ENCODE assay signal across 6 cellular contexts in the genomic region with DNA sequence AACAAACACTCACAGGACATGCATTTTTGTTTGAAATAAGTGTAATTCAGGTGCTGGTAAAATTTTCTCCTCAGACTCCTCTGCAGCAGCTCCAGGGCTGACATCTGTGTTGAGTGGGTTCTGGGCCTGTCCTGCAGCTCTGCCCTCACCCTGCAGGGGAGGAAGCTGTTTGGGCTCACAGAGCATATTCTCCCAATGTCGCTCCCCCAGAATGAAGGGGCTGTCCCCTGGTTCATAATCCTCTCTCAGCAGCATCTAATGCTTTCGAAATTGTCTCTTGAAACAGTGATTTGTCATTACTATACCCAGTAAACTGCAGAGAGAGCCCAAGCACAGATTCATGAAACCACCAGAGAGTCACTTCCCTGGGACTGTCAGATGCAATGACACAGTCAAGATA.
A peak's percentile ranks its signal among the peaks of the same experiment; 100 is the strongest.
DNase-seq lines count a peak whose midpoint lies in the region; ATAC-seq, FAIRE-seq and TF ChIP-seq lines count a peak whose summit lies in the region.
"Not testable (repeated sequence)": the region's sequence is repeated elsewhere in the genome, so short reads cannot be mapped to it uniquely, and the experiment has no call there.

No MANE protein-coding gene starts in this region.

- H3K4me3 ChIP-seq in GM12878, result not testable (repeated sequence)

- SMC1A ChIA-PET in GM12878 (lab: Charles Lee; ENCODE audit: uncharacterized antibody, unreplicated experiment), result not testable (repeated sequence)

- in situ Hi-C loops in GM12878 (cut with MboI), result loop anchor here (25.0 kb wide), 1 partner anchor 471 kb away; no protein-coding TSS in a partner anchor

- peak; percentile 54 for DNase-seq in activated CD4-positive, alpha-beta T cell treated with anti-CD3 and anti-CD28 coated beads for 36 hours
- DNase-seq in activated CD8-positive, alpha-beta T cell treated with anti-CD3 and anti-CD28 coated beads for 36 hours, result peak; percentile 49
- peak; percentile 33 to 43 for DNase-seq in activated T-cell treated with anti-CD3 and anti-CD28 coated beads, Interleukin-2, amount 50 U/mL, for 72 hours
- not testable (repeated sequence) for DNase-seq in GM12878 (ENCODE audit: low read depth, low spot score); stimulated activated effector memory CD8-positive, alpha-beta T cell treated with anti-CD3 and anti-CD28 coated beads, Interleukin-12 subunit alpha, Interleukin-12 subunit beta, amount 100 ng/mL, for 72 hours (ENCODE audit: low spot score in 2 of 2)

- intact Hi-C loops in activated CD4-positive, alpha-beta T cell treated with anti-CD3 and anti-CD28 coated beads for 36 hours (cut with DNase I, micrococcal nuclease), result loop anchor here in 1 of 2 experiments (10.0 kb wide), 1 partner anchor 632 kb away; no protein-coding TSS in a partner anchor
- intact Hi-C loops in activated CD8-positive, alpha-beta T cell treated with anti-CD3 and anti-CD28 coated beads for 36 hours (cut with micrococcal nuclease), result not testable (repeated sequence)
- intact Hi-C loops in GM12878 (cut with micrococcal nuclease; ENCODE audit: unreplicated experiment), result loop anchor here (5.0 kb wide), 1 partner anchor 286 kb away; no protein-coding TSS in a partner anchor

- not testable (repeated sequence) for H3K36me3 Mint-ChIP-seq in activated CD4-positive, alpha-beta T cell treated with anti-CD3 and anti-CD28 coated beads for 36 hours (ENCODE audit: low read depth); activated CD8-positive, alpha-beta T cell treated with anti-CD3 and anti-CD28 coated beads for 36 hours (ENCODE audit: low read depth); activated T-cell treated with anti-CD3 and anti-CD28 coated beads, Interleukin-2, amount 50 U/mL, for 72 hours (ENCODE audit: insufficient read depth in 2 of 2); stimulated activated effector memory CD8-positive, alpha-beta T cell treated with anti-CD3 and anti-CD28 coated beads, Interleukin-12 subunit alpha, Interleukin-12 subunit beta, amount 100 ng/mL, for 72 hours

- not testable (repeated sequence) for H3K79me2 ChIP-seq in GM12878 (ENCODE audit: control insufficient read depth, insufficient read depth, low read length)

- not testable (repeated sequence) for TF ChIP-seq POLR2A in GM12878 (IDR thresholded peaks at IDR 0.05; ENCODE audit: low read depth, low read length)

- POLR2A ChIA-PET in activated CD4-positive, alpha-beta T cell treated with anti-CD3 and anti-CD28 coated beads for 36 hours (lab: Charles Lee); activated CD8-positive, alpha-beta T cell treated with anti-CD3 and anti-CD28 coated beads for 36 hours (lab: Charles Lee); GM12878 (lab: Charles Lee): not testable (repeated sequence)

- 0% methylated on average over 2 of the region's 2 CpGs for WGBS in GM12878 (ENCODE audit: insufficient coverage, insufficient replicate concordance, low lambda C conversion rate, missing lambda C conversion rate)

- TF ChIP-seq RAD21 in GM12878 (IDR thresholded peaks at IDR 0.05; ENCODE audit: insufficient read depth, low read depth, low read length), result not testable (repeated sequence)

- not testable (repeated sequence) for H3K27ac ChIP-seq in GM12878 (ENCODE audit: control insufficient read depth, insufficient read depth)

- H3K36me3 ChIP-seq in GM12878 (ENCODE audit: control insufficient read depth in 2 of 2, insufficient read depth in 2 of 2, low read length in 1 of 2), result not testable (repeated sequence)

- H3K4me3 Mint-ChIP-seq in activated CD4-positive, alpha-beta T cell treated with anti-CD3 and anti-CD28 coated beads for 36 hours; activated CD8-positive, alpha-beta T cell treated with anti-CD3 and anti-CD28 coated beads for 36 hours; activated T-cell treated with anti-CD3 and anti-CD28 coated beads, Interleukin-2, amount 50 U/mL, for 72 hours; stimulated activated effector memory CD8-positive, alpha-beta T cell treated with anti-CD3 and anti-CD28 coated beads, Interleukin-12 subunit alpha, Interleukin-12 subunit beta, amount 100 ng/mL, for 72 hours: not testable (repeated sequence)

- H4K20me1 ChIP-seq in GM12878 (ENCODE audit: control insufficient read depth, insufficient read depth), result not testable (repeated sequence)

- H3K4me1 Mint-ChIP-seq in activated CD4-positive, alpha-beta T cell treated with anti-CD3 and anti-CD28 coated beads for 36 hours, result peaks cover 40% of the 10 kb centered on the region
- peaks cover 34% of the 10 kb centered on the region for H3K4me1 Mint-ChIP-seq in activated CD8-positive, alpha-beta T cell treated with anti-CD3 and anti-CD28 coated beads for 36 hours (ENCODE audit: low read depth)
- H3K4me1 Mint-ChIP-seq in activated T-cell treated with anti-CD3 and anti-CD28 coated beads, Interleukin-2, amount 50 U/mL, for 72 hours (ENCODE audit: low read depth), result peaks cover 46% of the 10 kb centered on the region
- peaks cover 24% of the 10 kb centered on the region for H3K4me1 Mint-ChIP-seq in stimulated activated effector memory CD8-positive, alpha-beta T cell treated with anti-CD3 and anti-CD28 coated beads, Interleukin-12 subunit alpha, Interleukin-12 subunit beta, amount 100 ng/mL, for 72 hours

- not testable (repeated sequence) for H3K4me1 ChIP-seq in GM12878 (ENCODE audit: control insufficient read depth, insufficient read depth, low read length)

- peak; percentile 70 for ATAC-seq in activated CD4-positive, alpha-beta T cell treated with anti-CD3 and anti-CD28 coated beads for 36 hours
- ATAC-seq in activated CD8-positive, alpha-beta T cell treated with anti-CD3 and anti-CD28 coated beads for 36 hours, result not testable (repeated sequence)
- ATAC-seq in activated T-cell treated with anti-CD3 and anti-CD28 coated beads, Interleukin-2, amount 50 U/mL, for 72 hours (replicated peaks in 1 of 2), result peak in 1 of 2 donors; percentile 60
- peak; percentile 62 for ATAC-seq in GM12878
- peak; percentile 69 for ATAC-seq in stimulated activated effector memory CD8-positive, alpha-beta T cell treated with anti-CD3 and anti-CD28 coated beads, Interleukin-12 subunit alpha, Interleukin-12 subunit beta, amount 100 ng/mL, for 72 hours

- RAD21 ChIA-PET in GM12878 (lab: Charles Lee; ENCODE audit: unreplicated experiment), result not testable (repeated sequence)

- CTCF ChIA-PET in activated CD4-positive, alpha-beta T cell treated with anti-CD3 and anti-CD28 coated beads for 36 hours (lab: Charles Lee), result interaction anchor here (0.6 to 0.8 kb wide), 2 partner anchors 241 to 1137 kb away, joined by 3 to 4 read pairs; no protein-coding TSS in a partner anchor
- CTCF ChIA-PET in activated CD8-positive, alpha-beta T cell treated with anti-CD3 and anti-CD28 coated beads for 36 hours (lab: Charles Lee); GM12878 (lab: Yijun Ruan, JAX): not testable (repeated sequence)

- H3K27ac Mint-ChIP-seq in activated CD4-positive, alpha-beta T cell treated with anti-CD3 and anti-CD28 coated beads for 36 hours; activated CD8-positive, alpha-beta T cell treated with anti-CD3 and anti-CD28 coated beads for 36 hours; activated T-cell treated with anti-CD3 and anti-CD28 coated beads, Interleukin-2, amount 50 U/mL, for 72 hours; stimulated activated effector memory CD8-positive, alpha-beta T cell treated with anti-CD3 and anti-CD28 coated beads, Interleukin-12 subunit alpha, Interleukin-12 subunit beta, amount 100 ng/mL, for 72 hours: not testable (repeated sequence)

- not testable (repeated sequence) for H3K9me3 ChIP-seq in GM12878 (replicated peaks; ENCODE audit: control insufficient read depth, insufficient read depth, low read length)

- not testable (repeated sequence) for H2AFZ ChIP-seq in GM12878 (ENCODE audit: control insufficient read depth, low read depth, low read length)

- not testable (repeated sequence) for H3K9me3 Mint-ChIP-seq in activated CD4-positive, alpha-beta T cell treated with anti-CD3 and anti-CD28 coated beads for 36 hours (ENCODE audit: low read depth); activated CD8-positive, alpha-beta T cell treated with anti-CD3 and anti-CD28 coated beads for 36 hours; activated T-cell treated with anti-CD3 and anti-CD28 coated beads, Interleukin-2, amount 50 U/mL, for 72 hours; stimulated activated effector memory CD8-positive, alpha-beta T cell treated with anti-CD3 and anti-CD28 coated beads, Interleukin-12 subunit alpha, Interleukin-12 subunit beta, amount 100 ng/mL, for 72 hours

- not testable (repeated sequence) for H3K4me2 ChIP-seq in GM12878 (ENCODE audit: control insufficient read depth, insufficient read depth)

- 0 out of 3 replicates have a peak, but pooled peaks have one; percentile 13 for TF ChIP-seq CTCF in GM12872 (IDR thresholded peaks at IDR 0.05; ENCODE audit: insufficient read depth, low read depth, low read length)
- TF ChIP-seq CTCF in activated CD8-positive, alpha-beta T cell treated with anti-CD3 and anti-CD28 coated beads for 36 hours (IDR thresholded peaks at IDR 0.05); GM12878 (IDR thresholded peaks at IDR 0.05 in 2 of 3, conservative IDR thresholded peaks at IDR 0.05 in 1 of 3; ENCODE audit: control insufficient read depth in 2 of 3, extremely low read depth in 1 of 3, insufficient read depth in 1 of 3, low read depth in 3 of 3, low read length in 3 of 3): not testable (repeated sequence)

- not testable (repeated sequence) for H3K27me3 Mint-ChIP-seq in activated CD4-positive, alpha-beta T cell treated with anti-CD3 and anti-CD28 coated beads for 36 hours; activated CD8-positive, alpha-beta T cell treated with anti-CD3 and anti-CD28 coated beads for 36 hours
- peaks cover 17% of the 10 kb centered on the region for H3K27me3 Mint-ChIP-seq in activated T-cell treated with anti-CD3 and anti-CD28 coated beads, Interleukin-2, amount 50 U/mL, for 72 hours (ENCODE audit: low read depth)

- H3K9ac ChIP-seq in GM12878 (ENCODE audit: control insufficient read depth, insufficient read depth, low read length), result not testable (repeated sequence)

- H3K27me3 ChIP-seq in GM12878 (replicated peaks in 1 of 2; ENCODE audit: control insufficient read depth in 2 of 2, insufficient read depth in 2 of 2, low read length in 1 of 2), result not testable (repeated sequence)

- not testable (repeated sequence) for BruUV-seq in GM12878 (replicated peaks; lab: Mats Ljungman, UMichigan)

- not testable (repeated sequence) for TF ChIP-seq EP300 in GM12878 (IDR thresholded peaks at IDR 0.05; ENCODE audit: borderline replicate concordance in 1 of 2, control insufficient read depth in 1 of 2, low read depth in 2 of 2, low read length in 2 of 2)

- not testable (repeated sequence) for FAIRE-seq in GM12878 (lab: Jason Lieb, UNC)

TF ChIP-seq in GM12878, 131 proteins besides CTCF, POLR2A, EP300 and RAD21:
- peak; percentile 57 for TF ChIP-seq MEF2B (IDR thresholded peaks at IDR 0.05; ENCODE audit: partially characterized antibody, poor library complexity, severe bottlenecking)
